ENCODE assay signal across 8 cellular contexts in the genomic region with DNA sequence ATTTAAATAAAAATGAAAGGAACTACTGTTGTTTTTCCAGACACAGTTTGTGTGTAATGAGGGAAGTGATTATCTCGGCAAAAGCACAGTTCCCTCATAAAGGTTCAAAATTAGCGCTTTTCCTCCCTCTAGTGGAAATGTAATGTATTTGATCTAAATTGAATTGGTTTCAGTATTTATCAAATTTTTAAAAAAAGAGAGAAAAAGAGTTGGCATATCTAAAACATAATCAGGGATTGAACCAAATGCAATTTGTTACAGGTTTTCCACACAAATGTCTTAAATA. TPM values are rescaled to one million over a fixed set of nuclear protein-coding genes. Genes with fewer than 3 reads are reported as not detected.
DNase-seq lines count a peak whose midpoint lies in the region; TF ChIP-seq lines count a peak whose summit lies in the region.

No MANE protein-coding gene starts in this region.

- H3K27me3 Mint-ChIP-seq in activated naive CD4-positive, alpha-beta T cell treated with anti-CD3 and anti-CD28 coated beads for 36 hours (ENCODE audit: low read depth) = no peaks in the 10 kb centered on the region
- H3K27me3 Mint-ChIP-seq in Calu3 (ENCODE audit: unreplicated experiment) = peaks cover 14% of the 10 kb centered on the region

- peaks cover 6% of the 10 kb centered on the region for H3K4me1 Mint-ChIP-seq in activated naive CD4-positive, alpha-beta T cell treated with anti-CD3 and anti-CD28 coated beads for 36 hours (ENCODE audit: low read depth)
- peaks cover 19% of the 10 kb centered on the region for H3K4me1 Mint-ChIP-seq in Calu3 (ENCODE audit: low read depth, unreplicated experiment)

- CTCF ChIA-PET in activated naive CD4-positive, alpha-beta T cell treated with anti-CD3 and anti-CD28 coated beads for 36 hours (lab: Charles Lee) = interaction anchor here (0.8 to 0.9 kb wide), 2 partner anchors 38 to 243 kb away, joined by 3 read pairs; partner anchors contain the start of gene CMPK2
- CTCF ChIA-PET in Calu3 (lab: Charles Lee) = no interaction called here

- no peaks in the 10 kb centered on the region for H3K9me3 ChIP-seq in parathyroid adenoma (ENCODE audit: control insufficient read depth, low read length)

- no peak overlapping the region for H3K4me3 ChIP-seq in epithelial cell of esophagus (ENCODE audit: low read length)
- no peak overlapping the region for H3K4me3 ChIP-seq in parathyroid adenoma (ENCODE audit: low read depth, low read length)

- no peak overlapping the region for H3K9ac ChIP-seq in parathyroid adenoma

- no peak overlapping the region for H3K4me2 ChIP-seq in parathyroid adenoma (ENCODE audit: low read length)

- peak; percentile 14 for DNase-seq in SIG-M5 treated with dmso at 0.1 percent for 504 hours (lab: John Stamatoyannopoulos, UW; ENCODE audit: unreplicated experiment)
- no peak for DNase-seq in SIG-M5 (lab: John Stamatoyannopoulos, UW)
- DNase-seq in NOMO-1 (lab: John Stamatoyannopoulos, UW; ENCODE audit: unreplicated experiment in 2 of 2) = peak; percentile 31 to 49
- DNase-seq in epithelial cell of esophagus (ENCODE audit: low read depth) = no peak
- no peak for DNase-seq in activated naive CD4-positive, alpha-beta T cell treated with anti-CD3 and anti-CD28 coated beads for 36 hours
- DNase-seq in T-helper 1 cell = no peak
- no peak for DNase-seq in Calu3

- H2AFZ ChIP-seq in parathyroid adenoma = peak overlapping the region; percentile 61

- H3K27ac Mint-ChIP-seq in activated naive CD4-positive, alpha-beta T cell treated with anti-CD3 and anti-CD28 coated beads for 36 hours = no peak overlapping the region
- H3K27ac Mint-ChIP-seq in Calu3 (ENCODE audit: unreplicated experiment) = no peak overlapping the region

- intact Hi-C loops in activated naive CD4-positive, alpha-beta T cell treated with anti-CD3 and anti-CD28 coated beads for 36 hours (cut with micrococcal nuclease) = loop anchor here (5.0 kb wide), 1 partner anchor 374 kb away; no protein-coding TSS in a partner anchor
- intact Hi-C loops in Calu3 (cut with micrococcal nuclease; ENCODE audit: unreplicated experiment) = loop anchor here (5.0 kb wide), 1 partner anchor 214 kb away; no protein-coding TSS in a partner anchor

- no peaks in the 10 kb centered on the region for H3K4me1 ChIP-seq in parathyroid adenoma

- H3K36me3 Mint-ChIP-seq in activated naive CD4-positive, alpha-beta T cell treated with anti-CD3 and anti-CD28 coated beads for 36 hours (ENCODE audit: low read depth) = peaks cover 10% of the 10 kb centered on the region
- no peaks in the 10 kb centered on the region for H3K36me3 Mint-ChIP-seq in Calu3 (ENCODE audit: insufficient read depth, unreplicated experiment)

- BruUV-seq in Calu3 (replicated peaks; lab: Mats Ljungman, UMichigan) = no TSS peak

- H3K4me3 Mint-ChIP-seq in activated naive CD4-positive, alpha-beta T cell treated with anti-CD3 and anti-CD28 coated beads for 36 hours = no peak overlapping the region
- no peak overlapping the region for H3K4me3 Mint-ChIP-seq in Calu3 (ENCODE audit: low read depth, unreplicated experiment)

- no peak overlapping the region for H3K27ac ChIP-seq in parathyroid adenoma

- H3K36me3 ChIP-seq in parathyroid adenoma (ENCODE audit: control insufficient read depth, insufficient read depth, low read length) = no peaks in the 10 kb centered on the region

- peaks cover 21% of the 10 kb centered on the region for H3K9me3 Mint-ChIP-seq in activated naive CD4-positive, alpha-beta T cell treated with anti-CD3 and anti-CD28 coated beads for 36 hours
- H3K9me3 Mint-ChIP-seq in Calu3 (ENCODE audit: low read depth, unreplicated experiment) = peaks cover 16% of the 10 kb centered on the region

- H3K27me3 ChIP-seq in parathyroid adenoma (ENCODE audit: control insufficient read depth, insufficient read depth, low read length) = no peaks in the 10 kb centered on the region

- no peaks in the 10 kb centered on the region for H3K79me2 ChIP-seq in parathyroid adenoma

- TF ChIP-seq CTCF in epithelial cell of esophagus (IDR thresholded peaks at IDR 0.05; ENCODE audit: insufficient read depth, low read depth, low read length, missing control alignments) = peak; percentile 16
- peak; percentile 28 for TF ChIP-seq CTCF in parathyroid adenoma (IDR thresholded peaks at IDR 0.05)
- TF ChIP-seq CTCF in Calu3 (IDR thresholded peaks at IDR 0.05; ENCODE audit: unreplicated experiment) = no peak

RNA-seq across cellular contexts. Expression of gene CMPK2, which starts 37.5 kb away (rescaled TPM):
- total RNA-seq in activated naive CD4-positive, alpha-beta T cell treated with anti-CD3 and anti-CD28 coated beads for 36 hours = 1 to 10 TPM; 7.2 to 7.7 TPM
- 26.6 and 76.6 TPM in 2 replicates for total RNA-seq in Calu3 (2022)

RNA-seq across cellular contexts. Expression of gene RSAD2, which starts 49.3 kb away (rescaled TPM):
- 1 to 10 TPM; 9.1 to 9.9 TPM for total RNA-seq in activated naive CD4-positive, alpha-beta T cell treated with anti-CD3 and anti-CD28 coated beads for 36 hours
- 37.2 and 137 TPM in 2 replicates for total RNA-seq in Calu3 (2022)

Comparison
In these comparisons a context has a peak if more than half of its experiments do, and no peak if none do; other contexts are left out.
1. DNase-seq: peak in SIG-M5 treated with dmso at 0.1 percent for 504 hours (single experiment) and NOMO-1 (2 of 2); none in SIG-M5 (single experiment), epithelial cell of esophagus (single experiment), activated naive CD4-positive, alpha-beta T cell treated with anti-CD3 and anti-CD28 coated beads for 36 hours (single experiment), T-helper 1 cell (0 of 5) and Calu3 (single experiment).